In genomic region chr5:58273705-58274104, GRCh38 we compare ENCODE assay signal across 28 cellular contexts.
DNase-seq lines count a peak whose midpoint lies in the region; ATAC-seq, FAIRE-seq and TF ChIP-seq lines count a peak whose summit lies in the region.
"Had no signal": no experiment of that assay in that cellular context is flagged by ENCODE, and none has a peak within 500 bp of the region (broad histone marks: within the 10 kb centered on the region; RNA-seq: fewer than 3 reads in every experiment).

No MANE protein-coding gene starts in this region.

- H3K79me2 ChIP-seq in keratinocyte (ENCODE audit: control insufficient read depth, insufficient read depth, low read length) = no peaks in the 10 kb centered on the region

- H3K27ac ChIP-seq in VCaP (peak overlapping the region; percentile 23; the same call in 1 of the 2 replicates), keratinocyte (ENCODE audit: control insufficient read depth, insufficient read depth, low read length) (peak overlapping the region; percentile 55), gastrocnemius medialis (peak overlapping the region in 3 of 4 donors; percentile 37 to 41 (median 39))
- H3K27ac ChIP-seq: adrenal gland, brain microvascular endothelial cell, left lung, upper lobe of left lung had no signal

- no peaks in the 10 kb centered on the region for H3K9me3 ChIP-seq in keratinocyte (ENCODE audit: control insufficient read depth, low read depth, low read length)
- H3K9me3 ChIP-seq in gastrocnemius medialis = no peaks in the 10 kb centered on the region
- H3K9me3 ChIP-seq in mucosa of descending colon = no peaks in the 10 kb centered on the region
- H3K9me3 ChIP-seq: adrenal gland, upper lobe of left lung had no signal

- H3K4me2 ChIP-seq in keratinocyte (ENCODE audit: control insufficient read depth, extremely low read depth, insufficient read depth, low read depth, low read length) = no peak overlapping the region

- intact Hi-C loops in gastrocnemius medialis (cut with DNase I; ENCODE audit: low total_unique reads) (no loop called here), mucosa of descending colon (cut with DNase I, micrococcal nuclease) (no loop called here)

- H3K9ac ChIP-seq in keratinocyte (ENCODE audit: control insufficient read depth, extremely low read depth, insufficient read depth, low read length) = no peak overlapping the region

- TF ChIP-seq POLR2A in gastrocnemius medialis (IDR thresholded peaks at IDR 0.05) = no peak

- H3K36me3 ChIP-seq in keratinocyte (ENCODE audit: control insufficient read depth in 2 of 2, extremely low read depth in 1 of 2, insufficient read depth in 2 of 2, low read length in 2 of 2) = no peaks in the 10 kb centered on the region
- no peaks in the 10 kb centered on the region for H3K36me3 ChIP-seq in gastrocnemius medialis
- no peaks in the 10 kb centered on the region for H3K36me3 ChIP-seq in mucosa of descending colon (ENCODE audit: low read depth)
- H3K36me3 ChIP-seq: adrenal gland, brain microvascular endothelial cell, left lung, upper lobe of left lung had no signal

- in situ Hi-C loops in gastrocnemius medialis (cut with MboI; ENCODE audit: low sequenced_read_pairs in 4 of 4) = no loop called here

- H3K4me3 ChIP-seq in keratinocyte (ENCODE audit: control insufficient read depth in 2 of 3, extremely low read depth in 1 of 3, insufficient read depth in 2 of 3, low read depth in 1 of 3, low read length in 3 of 3) (no peak overlapping the region), gastrocnemius medialis (no peak overlapping the region), mucosa of descending colon (no peak overlapping the region)
- H3K4me3 ChIP-seq: adrenal gland, left lung, upper lobe of left lung had no signal

- peak; percentile 59 for FAIRE-seq in keratinocyte (lab: Jason Lieb, UNC)
- FAIRE-seq: GM19239 had no signal

- TF ChIP-seq CTCF in VCaP (conservative IDR thresholded peaks at IDR 0.05) (no peak), keratinocyte (optimal IDR thresholded peaks at IDR 0.05 in 1 of 3, IDR thresholded peaks at IDR 0.05 in 1 of 3, conservative IDR thresholded peaks at IDR 0.05 in 1 of 3; ENCODE audit: extremely low read depth in 1 of 3, insufficient read depth in 2 of 3, low read length in 3 of 3) (no peak), gastrocnemius medialis (IDR thresholded peaks at IDR 0.05 in 4 of 5, conservative IDR thresholded peaks at IDR 0.05 in 1 of 5) (no peak), mucosa of descending colon (IDR thresholded peaks at IDR 0.05) (no peak)

- H3K9me1 ChIP-seq in keratinocyte (ENCODE audit: control insufficient read depth, extremely low read depth, insufficient read depth, low read length) = no peaks in the 10 kb centered on the region

- DNase-seq in NCI-H82 (lab: John Stamatoyannopoulos, UW) (peak; percentile 17), NCI-H82 treated with DMSO at 0.1 percent for 48 hours (lab: John Stamatoyannopoulos, UW; ENCODE audit: unreplicated experiment) (no peak), keratinocyte (ENCODE audit: low read depth, low spot score) (no peak), gastrocnemius medialis (no peak), mucosa of descending colon (no peak)
- DNase-seq: 8988T; activated CD4-positive, alpha-beta memory T cell treated with anti-CD3 and anti-CD28 coated beads for 36 hours; activated naive CD4-positive, alpha-beta T cell treated with anti-CD3 and anti-CD28 coated beads, Interleukin-2, amount 10 ng/mL, durations not matched to agents 7 days and 5 days; adrenal gland; brain microvascular endothelial cell; Calu3; KG1; left lung; midbrain; MM.1S; NCI-H2029; NCI-H510A treated with DMSO at 0.1 percent for 48 hours; NK-92 treated with Interleukin-12 subunit alpha and Interleukin-12 subunit beta, amount 100 ng/mL, for 24 hours; stimulated activated naive B cell treated with anti-CD40 and anti-IgM and Interleukin-4, amounts not matched to agents 10 μg/mL and 1 μg/mL and 100 μg/mL, for 72 hours; substantia nigra; T-helper 2 cell; upper lobe of left lung had no signal

- no peaks in the 10 kb centered on the region for H4K20me1 ChIP-seq in keratinocyte (ENCODE audit: control insufficient read depth, extremely low read depth, insufficient read depth, low read length)

- H3K4me1 ChIP-seq in keratinocyte (ENCODE audit: control insufficient read depth, extremely low read depth, insufficient read depth, low read length) = peaks cover 8% of the 10 kb centered on the region
- H3K4me1 ChIP-seq in gastrocnemius medialis = peaks cover 6 to 10% of the 10 kb centered on the region in 2 donors
- H3K4me1 ChIP-seq in mucosa of descending colon (ENCODE audit: low read depth) = no peaks in the 10 kb centered on the region
- H3K4me1 ChIP-seq: adrenal gland, left lung had no signal

- ATAC-seq in gastrocnemius medialis (no peak), mucosa of descending colon (no peak), HG03432 (IDR thresholded peaks at IDR 0.05; ENCODE audit: unreplicated experiment) (no peak), HG03442 (IDR thresholded peaks at IDR 0.05; ENCODE audit: unreplicated experiment) (no peak)
- ATAC-seq: activated CD4-positive, CD25-positive, alpha-beta regulatory T cell treated with anti-CD3 and anti-CD28 coated beads, Interleukin-2, amount 50 U/mL, for 24 hours; left lung; natural killer cell treated with Interleukin-12 subunit alpha and Interleukin-12 subunit beta and Interleukin-15 and Interleukin-18, amount 100 ng/mL, for 72 hours; stimulated activated naive B cell treated with anti-CD40 and anti-IgM and Interleukin-4, amounts not matched to agents 10 μg/mL and 1 μg/mL and 100 μg/mL, for 72 hours had no signal

- no peaks in the 10 kb centered on the region for H3K27me3 ChIP-seq in keratinocyte (ENCODE audit: control insufficient read depth, extremely low read depth, insufficient read depth, low read length)
- H3K27me3 ChIP-seq in gastrocnemius medialis = no peaks in the 10 kb centered on the region
- H3K27me3 ChIP-seq: adrenal gland, brain microvascular endothelial cell, left lung, upper lobe of left lung had no signal

- peak overlapping the region; percentile 53 for H2AFZ ChIP-seq in keratinocyte (ENCODE audit: control insufficient read depth, low read length)

- dilution Hi-C loops in keratinocyte (cut with MboI; ENCODE audit: extremely low pct_ligation_motif_present, low sequenced_read_pairs) = no loop called here
